18 cellular contexts compared by ENCODE assay signal in genomic region chr20:34622821-34623451, GRCh38. TPM values are rescaled to one million over a fixed set of nuclear protein-coding genes. Genes with fewer than 3 reads are reported as not detected.
DNase-seq lines count a peak whose midpoint lies in the region; ATAC-seq and TF ChIP-seq lines count a peak whose summit lies in the region.
"Had no signal": no experiment of that assay in that cellular context is flagged by ENCODE, and none has a peak within 500 bp of the region (broad histone marks: within the 10 kb centered on the region; RNA-seq: fewer than 3 reads in every experiment).

No MANE protein-coding gene starts in this region.

- H3K4me1 Mint-ChIP-seq in stimulated activated naive CD8-positive, alpha-beta T cell treated with anti-CD3 and anti-CD28 coated beads, Interleukin-15, amount 100 ng/mL, for 72 hours = peaks cover 13% of the 10 kb centered on the region

- H3K9me3 Mint-ChIP-seq in stimulated activated naive CD8-positive, alpha-beta T cell treated with anti-CD3 and anti-CD28 coated beads, Interleukin-15, amount 100 ng/mL, for 72 hours = no peaks in the 10 kb centered on the region
- H3K9me3 Mint-ChIP-seq: brain had no signal

- H3K9me3 ChIP-seq in mucosa of descending colon = no peaks in the 10 kb centered on the region
- no peaks in the 10 kb centered on the region for H3K9me3 ChIP-seq in esophagus muscularis mucosa
- H3K9me3 ChIP-seq: right lobe of liver had no signal

- H3K4me3 ChIP-seq in mucosa of descending colon = no peak overlapping the region
- H3K4me3 ChIP-seq in esophagus muscularis mucosa = no peak overlapping the region
- H3K4me3 ChIP-seq: right lobe of liver had no signal

- peak overlapping the region in 1 of 2 donors; percentile 83 for H3K27ac Mint-ChIP-seq in stimulated activated naive CD8-positive, alpha-beta T cell treated with anti-CD3 and anti-CD28 coated beads, Interleukin-15, amount 100 ng/mL, for 72 hours
- H3K27ac Mint-ChIP-seq: brain had no signal

- no peak for TF ChIP-seq EP300 in esophagus muscularis mucosa (IDR thresholded peaks at IDR 0.05)

- no peak overlapping the region for H3K27ac ChIP-seq in esophagus muscularis mucosa (replicated peaks in 1 of 4)
- H3K27ac ChIP-seq: right lobe of liver had no signal

- no peak for TF ChIP-seq POLR2A in esophagus muscularis mucosa (IDR thresholded peaks at IDR 0.05; ENCODE audit: low read depth)

- WGBS in esophagus muscularis mucosa = 89% methylated on average over 6 of the region's 6 CpGs

- no peaks in the 10 kb centered on the region for H3K36me3 ChIP-seq in mucosa of descending colon (ENCODE audit: low read depth)
- peaks cover 0 to 33% (median 3%) of the 10 kb centered on the region in 4 donors for H3K36me3 ChIP-seq in esophagus muscularis mucosa
- H3K36me3 ChIP-seq: right lobe of liver had no signal

- peak; percentile 36 for ATAC-seq in stimulated activated naive CD8-positive, alpha-beta T cell treated with anti-CD3 and anti-CD28 coated beads, Interleukin-15, Interleukin-2, amounts not matched to agents 100 U/mL and 50 U/mL, for 24 hours
- no peak for ATAC-seq in stimulated activated naive CD8-positive, alpha-beta T cell treated with anti-CD3 and anti-CD28 coated beads, Interleukin-15, amount 100 ng/mL, for 72 hours
- ATAC-seq in mucosa of descending colon (peak; percentile 45), HG03442 (IDR thresholded peaks at IDR 0.05; ENCODE audit: unreplicated experiment) (no peak)

- intact Hi-C loops in mucosa of descending colon (cut with DNase I, micrococcal nuclease) (no loop called here), esophagus muscularis mucosa (cut with DNase I) (no loop called here)

- H3K4me1 ChIP-seq in mucosa of descending colon (ENCODE audit: low read depth) = peaks cover 15% of the 10 kb centered on the region
- H3K4me1 ChIP-seq in esophagus muscularis mucosa = peaks cover 2 to 10% (median 6%) of the 10 kb centered on the region in 4 donors

- TF ChIP-seq CTCF in mucosa of descending colon (IDR thresholded peaks at IDR 0.05) (no peak), esophagus muscularis mucosa (IDR thresholded peaks at IDR 0.05) (no peak)

- H3K27me3 ChIP-seq in esophagus muscularis mucosa = no peaks in the 10 kb centered on the region
- H3K27me3 ChIP-seq: right lobe of liver had no signal

- H3K27me3 Mint-ChIP-seq in stimulated activated naive CD8-positive, alpha-beta T cell treated with anti-CD3 and anti-CD28 coated beads, Interleukin-15, amount 100 ng/mL, for 72 hours = no peaks in the 10 kb centered on the region
- H3K27me3 Mint-ChIP-seq: brain had no signal

- no peak for DNase-seq in stimulated activated naive CD8-positive, alpha-beta T cell treated with anti-CD3 and anti-CD28 coated beads, Interleukin-15, Interleukin-2, amounts not matched to agents 100 U/mL and 50 U/mL, for 24 hours
- no peak for DNase-seq in stimulated activated naive CD8-positive, alpha-beta T cell treated with anti-CD3 and anti-CD28 coated beads, Interleukin-15, amount 100 ng/mL, for 72 hours
- DNase-seq in SKM-1 treated with dmso at 0.1 percent for 144 hours (lab: John Stamatoyannopoulos, UW; ENCODE audit: unreplicated experiment) = peak; percentile 74
- DNase-seq in mucosa of descending colon = no peak
- no peak for DNase-seq in T1000 (lab: John Stamatoyannopoulos, UW)
- no peak for DNase-seq in esophagus muscularis mucosa (ENCODE audit: extremely low spot score)
- no peak for DNase-seq in NCI-H2171 (lab: John Stamatoyannopoulos, UW)
- DNase-seq: activated naive CD4-positive, alpha-beta T cell; dermis blood vessel endothelial cell; mesenchymal stem cell; NCI-H1417; NCI-H226; NK-92 treated with Interleukin-12 subunit alpha and Interleukin-12 subunit beta, amount 100 ng/mL, for 24 hours; right lobe of liver; stimulated activated CD4-positive, alpha-beta T cell treated with anti-CD3 and anti-CD28 coated beads, Interleukin-2, amount 100 ng/mL, for 48 hours; trophoblast cell had no signal

- no peak overlapping the region for H3K4me3 Mint-ChIP-seq in stimulated activated naive CD8-positive, alpha-beta T cell treated with anti-CD3 and anti-CD28 coated beads, Interleukin-15, amount 100 ng/mL, for 72 hours
- H3K4me3 Mint-ChIP-seq: brain had no signal

RNA-seq across cellular contexts. Expression of gene PIGU, which starts 54.0 kb away (rescaled TPM):
- total RNA-seq in mucosa of descending colon = 10 to 100 TPM; 14.4 to 26.3 (median 24.3) TPM
- total RNA-seq in esophagus muscularis mucosa = 10 to 100 TPM in 1 of 4 donors, 1 to 10 TPM in 3; 9.1 to 10.8 (median 9.5) TPM

Comparison
In these comparisons a context has a peak if more than half of its experiments do, and no peak if none do; other contexts are left out.
1. ATAC-seq: peak in stimulated activated naive CD8-positive, alpha-beta T cell treated with anti-CD3 and anti-CD28 coated beads, Interleukin-15, Interleukin-2, amounts not matched to agents 100 U/mL and 50 U/mL, for 24 hours (single experiment) and mucosa of descending colon (single experiment); none in stimulated activated naive CD8-positive, alpha-beta T cell treated with anti-CD3 and anti-CD28 coated beads, Interleukin-15, amount 100 ng/mL, for 72 hours (single experiment) and HG03442 (single experiment).